ENCODE assay signal across 1 cellular context in genomic region chr3:119498188-119498987, GRCh38.
TF ChIP-seq lines count a peak whose summit lies in the region.

A gene with protein sequence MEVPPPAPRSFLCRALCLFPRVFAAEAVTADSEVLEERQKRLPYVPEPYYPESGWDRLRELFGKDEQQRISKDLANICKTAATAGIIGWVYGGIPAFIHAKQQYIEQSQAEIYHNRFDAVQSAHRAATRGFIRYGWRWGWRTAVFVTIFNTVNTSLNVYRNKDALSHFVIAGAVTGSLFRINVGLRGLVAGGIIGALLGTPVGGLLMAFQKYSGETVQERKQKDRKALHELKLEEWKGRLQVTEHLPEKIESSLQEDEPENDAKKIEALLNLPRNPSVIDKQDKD (plus strand): TSS chr3:119498547. CDS start chr3:119498734, 187 bp downstream.

TF ChIP-seq in HepG2, 621 proteins besides CTCF, POLR2A, EP300 and RAD21 (continued from another document and continues in another):
- TF ChIP-seq KIAA2018 (CRISPR knock-in tag; IDR thresholded peaks at IDR 0.05; ENCODE audit: borderline replicate concordance) (no peak), IRF2 (CRISPR knock-in tag; IDR thresholded peaks at IDR 0.05) (peak; percentile 62; the same call in 1 of the 2 replicates), RARG (CRISPR knock-in tag; IDR thresholded peaks at IDR 0.05; ENCODE audit: low read depth) (no peak), ZNF549 (CRISPR knock-in tag; IDR thresholded peaks at IDR 0.05) (no peak), DNMT1 (CRISPR knock-in tag; IDR thresholded peaks at IDR 0.05) (no peak), ZNF331 (CRISPR knock-in tag; IDR thresholded peaks at IDR 0.05) (peak; percentile 74), HOXA3 (CRISPR knock-in tag; IDR thresholded peaks at IDR 0.05) (peak; percentile 50; the same call in 1 of the 2 replicates), RARA (CRISPR knock-in tag; IDR thresholded peaks at IDR 0.05) (peak; percentile 64), ZNF460 (CRISPR knock-in tag; IDR thresholded peaks at IDR 0.05; ENCODE audit: borderline replicate concordance) (peak; percentile 91), NCOR1 (IDR thresholded peaks at IDR 0.05; ENCODE audit: borderline replicate concordance, low read length) (no peak), TOPORS (CRISPR knock-in tag; IDR thresholded peaks at IDR 0.05) (no peak; the same call in 1 of the 2 replicates), HNRNPK (IDR thresholded peaks at IDR 0.05; ENCODE audit: low read depth, low read length, poor library complexity, severe bottlenecking) (no peak), TAF15 (IDR thresholded peaks at IDR 0.05; ENCODE audit: low read depth, low read length, poor library complexity, severe bottlenecking) (no peak), GABPB1 (CRISPR knock-in tag; IDR thresholded peaks at IDR 0.05) (peak; percentile 99), MYNN (CRISPR knock-in tag; IDR thresholded peaks at IDR 0.05; ENCODE audit: low read depth) (no peak), ZNF790 (CRISPR knock-in tag; IDR thresholded peaks at IDR 0.05; ENCODE audit: borderline replicate concordance) (no peak), FIP1L1 (IDR thresholded peaks at IDR 0.05; ENCODE audit: borderline replicate concordance, insufficient read depth, low read depth, low read length) (no peak), HMG20A (CRISPR knock-in tag; IDR thresholded peaks at IDR 0.05; ENCODE audit: borderline replicate concordance) (no peak), ZNF615 (CRISPR knock-in tag; IDR thresholded peaks at IDR 0.05; ENCODE audit: borderline replicate concordance) (no peak), PLSCR1 (CRISPR knock-in tag; IDR thresholded peaks at IDR 0.05; ENCODE audit: borderline replicate concordance) (no peak), ATF7 (IDR thresholded peaks at IDR 0.05) (no peak), ATF7 (CRISPR knock-in tag; IDR thresholded peaks at IDR 0.05) (0 out of 2 replicates have a peak, but pooled peaks have one; percentile 57), ZNF337 (CRISPR knock-in tag; IDR thresholded peaks at IDR 0.05; ENCODE audit: borderline replicate concordance, low read depth) (peak; percentile 62; the same call in 1 of the 2 replicates), RXRB (CRISPR knock-in tag; IDR thresholded peaks at IDR 0.05; ENCODE audit: borderline replicate concordance) (peak; percentile 84; the same call in 1 of the 2 replicates), KLF6 (CRISPR knock-in tag; IDR thresholded peaks at IDR 0.05) (peak; percentile 69; the same call in 1 of the 2 replicates), ZNF781 (CRISPR knock-in tag; IDR thresholded peaks at IDR 0.05; ENCODE audit: borderline replicate concordance, not compliant biosample characterization) (peak; percentile 67), CSRNP2 (CRISPR knock-in tag; conservative IDR thresholded peaks at IDR 0.05; ENCODE audit: low read depth) (no peak), ZNF713 (CRISPR knock-in tag; IDR thresholded peaks at IDR 0.05) (no peak), GTF3A (CRISPR knock-in tag; conservative IDR thresholded peaks at IDR 0.05) (no peak), ZNF629 (CRISPR knock-in tag; conservative IDR thresholded peaks at IDR 0.05) (0 out of 2 replicates have a peak, but pooled peaks have one; percentile 14), ZNF33B (CRISPR knock-in tag; IDR thresholded peaks at IDR 0.05) (no peak), SOX5 (CRISPR knock-in tag; IDR thresholded peaks at IDR 0.05; ENCODE audit: borderline replicate concordance) (peak; percentile 48; the same call in 1 of the 2 replicates), ELF3 (CRISPR knock-in tag; IDR thresholded peaks at IDR 0.05) (peak; percentile 71; the same call in 1 of the 2 replicates), ZNF574 (CRISPR knock-in tag; IDR thresholded peaks at IDR 0.05) (peak; percentile 91), ATF3 (CRISPR knock-in tag; IDR thresholded peaks at IDR 0.05) (0 out of 2 replicates have a peak, but pooled peaks have one; percentile 23), ARNT (IDR thresholded peaks at IDR 0.05) (no peak), ZMAT3 (CRISPR knock-in tag; conservative IDR thresholded peaks at IDR 0.05) (no peak), MXI1 (IDR thresholded peaks at IDR 0.05; ENCODE audit: borderline replicate concordance, low read depth, low read length) (peak; percentile 91; the same call in 2 of the 3 replicates), ETV6 (CRISPR knock-in tag; conservative IDR thresholded peaks at IDR 0.05) (0 out of 2 replicates have a peak, but pooled peaks have one; percentile 52), SATB2 (CRISPR knock-in tag; IDR thresholded peaks at IDR 0.05) (no peak), SIN3A (IDR thresholded peaks at IDR 0.05; ENCODE audit: borderline replicate concordance, low read depth, low read length) (peak; percentile 76; the same call in 1 of the 2 replicates), ZFP62 (CRISPR knock-in tag; IDR thresholded peaks at IDR 0.05) (no peak), TGIF2 (CRISPR knock-in tag; IDR thresholded peaks at IDR 0.05) (peak; percentile 22; the same call in 1 of the 2 replicates), CEBPG (CRISPR knock-in tag; IDR thresholded peaks at IDR 0.05) (peak; percentile 16; the same call in 1 of the 2 replicates), ZFP41 (CRISPR knock-in tag; IDR thresholded peaks at IDR 0.05; ENCODE audit: borderline replicate concordance) (peak; percentile 86; the same call in 1 of the 2 replicates)
- TF ChIP-seq, protein P1, sequence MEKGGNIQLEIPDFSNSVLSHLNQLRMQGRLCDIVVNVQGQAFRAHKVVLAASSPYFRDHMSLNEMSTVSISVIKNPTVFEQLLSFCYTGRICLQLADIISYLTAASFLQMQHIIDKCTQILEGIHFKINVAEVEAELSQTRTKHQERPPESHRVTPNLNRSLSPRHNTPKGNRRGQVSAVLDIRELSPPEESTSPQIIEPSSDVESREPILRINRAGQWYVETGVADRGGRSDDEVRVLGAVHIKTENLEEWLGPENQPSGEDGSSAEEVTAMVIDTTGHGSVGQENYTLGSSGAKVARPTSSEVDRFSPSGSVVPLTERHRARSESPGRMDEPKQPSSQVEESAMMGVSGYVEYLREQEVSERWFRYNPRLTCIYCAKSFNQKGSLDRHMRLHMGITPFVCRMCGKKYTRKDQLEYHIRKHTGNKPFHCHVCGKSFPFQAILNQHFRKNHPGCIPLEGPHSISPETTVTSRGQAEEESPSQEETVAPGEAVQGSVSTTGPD (CRISPR knock-in tag; IDR thresholded peaks at IDR 0.05): 0 out of 2 replicates have a peak, but pooled peaks have one; percentile 22
- TF ChIP-seq, protein P2, sequence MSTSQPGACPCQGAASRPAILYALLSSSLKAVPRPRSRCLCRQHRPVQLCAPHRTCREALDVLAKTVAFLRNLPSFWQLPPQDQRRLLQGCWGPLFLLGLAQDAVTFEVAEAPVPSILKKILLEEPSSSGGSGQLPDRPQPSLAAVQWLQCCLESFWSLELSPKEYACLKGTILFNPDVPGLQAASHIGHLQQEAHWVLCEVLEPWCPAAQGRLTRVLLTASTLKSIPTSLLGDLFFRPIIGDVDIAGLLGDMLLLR (CRISPR knock-in tag; IDR thresholded peaks at IDR 0.05): peak; percentile 77; the same call in 1 of the 2 replicates
- TF ChIP-seq, protein P3, sequence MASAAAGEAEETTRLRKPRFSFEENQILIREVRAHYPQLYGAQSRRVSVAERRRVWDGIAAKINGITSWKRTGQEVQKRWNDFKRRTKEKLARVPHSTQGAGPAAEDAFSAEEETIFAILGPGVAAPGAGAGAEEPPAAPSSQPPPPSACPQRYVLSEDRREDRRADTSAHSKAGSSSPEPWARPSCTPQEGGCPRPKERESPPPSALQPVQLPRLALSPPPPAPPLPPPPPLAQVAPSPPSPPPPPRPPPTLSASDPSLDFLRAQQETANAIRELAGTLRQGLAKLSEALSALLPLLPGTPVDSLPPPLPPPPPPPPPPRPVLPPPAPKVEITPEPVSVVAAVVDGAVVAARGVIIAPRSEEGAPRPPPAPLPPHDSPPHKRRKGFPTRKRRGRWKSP (CRISPR knock-in tag; IDR thresholded peaks at IDR 0.05): peak; percentile 83
